ENCODE assay signal across 17 cellular contexts in the genomic region with DNA sequence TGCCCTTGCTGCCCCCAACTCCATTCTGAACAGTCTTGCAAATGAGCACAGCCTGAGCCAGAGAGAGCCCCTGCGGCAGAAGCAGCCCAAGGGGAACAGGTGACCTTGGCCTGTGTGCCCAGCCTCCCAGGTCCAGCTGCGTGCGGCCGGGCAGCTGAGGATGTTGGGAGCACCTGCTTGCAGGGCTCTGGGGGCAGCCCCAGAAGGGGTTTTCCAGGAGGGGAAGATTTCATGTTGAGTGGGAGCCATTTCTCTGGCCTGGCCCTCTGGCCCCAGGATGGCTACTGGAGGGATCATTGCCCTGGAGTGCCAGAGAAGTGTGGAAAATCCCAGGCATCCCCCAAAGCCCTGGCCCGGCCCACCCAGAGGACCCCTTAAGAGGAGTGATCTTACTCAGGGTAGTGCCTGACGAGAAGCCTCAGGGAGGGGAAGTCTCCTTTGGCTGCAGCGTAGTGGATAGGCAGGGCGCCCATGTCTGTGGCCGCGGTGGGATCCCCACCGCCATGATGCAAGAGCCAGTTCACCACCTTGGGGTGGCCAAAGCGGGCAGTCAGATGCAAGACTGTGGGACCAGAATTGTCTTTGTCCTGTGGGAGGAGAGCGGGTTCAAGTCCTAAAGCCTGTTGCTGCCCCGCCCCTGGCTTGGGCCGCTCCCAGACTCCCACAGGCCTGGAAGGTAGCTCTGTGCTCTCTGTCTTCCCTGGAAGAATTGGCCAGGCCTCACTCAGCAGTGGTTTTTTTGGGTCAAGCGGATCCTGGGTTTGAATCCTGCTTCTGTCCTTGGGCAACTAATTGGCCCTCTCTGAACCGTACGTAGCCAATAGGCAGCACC. TPM values are rescaled to one million over a fixed set of nuclear protein-coding genes. Genes with fewer than 3 reads are reported as not detected.
A peak's percentile ranks its signal among the peaks of the same experiment; 100 is the strongest.
DNase-seq lines count a peak whose midpoint lies in the region; ATAC-seq and TF ChIP-seq lines count a peak whose summit lies in the region.
"Had no signal": no experiment of that assay in that cellular context is flagged by ENCODE, and none has a peak within 500 bp of the region (broad histone marks: within the 10 kb centered on the region; RNA-seq: fewer than 3 reads in every experiment).

No MANE protein-coding gene starts in this region.

- whole genome bisulfite sequencing in hepatocyte (ENCODE audit: low lambda C conversion rate, missing lambda C conversion rate), result 91% methylated on average over 18 of the region's 18 CpGs

- no peaks in the 10 kb centered on the region for H3K36me3 Mint-ChIP-seq in activated CD8-positive, alpha-beta memory T cell treated with anti-CD3 and anti-CD28 coated beads, Interleukin-2, amount 10 ng/mL, durations not matched to agents 7 days and 5 days
- H3K36me3 Mint-ChIP-seq in stimulated activated memory B cell treated with anti-CD40 and anti-IgM and Interleukin-4, amounts not matched to agents 10 μg/mL and 1 μg/mL and 100 μg/mL, for 72 hours, result no peaks in the 10 kb centered on the region
- H3K36me3 Mint-ChIP-seq in progenitor cell of endocrine pancreas (ENCODE audit: insufficient read depth), result no peaks in the 10 kb centered on the region
- H3K36me3 Mint-ChIP-seq: natural killer cell had no signal

- H3K4me3 ChIP-seq in Karpas-422 (ENCODE audit: low read length) (no peak overlapping the region), hepatocyte (no peak overlapping the region), MM.1S (ENCODE audit: low read length) (no peak overlapping the region)
- H3K4me3 ChIP-seq: gastrocnemius medialis, thoracic aorta had no signal

- TF ChIP-seq CTCF in hepatocyte (IDR thresholded peaks at IDR 0.05; ENCODE audit: poor library complexity) (no peak), MM.1S (IDR thresholded peaks at IDR 0.05; ENCODE audit: low read length) (no peak), progenitor cell of endocrine pancreas (IDR thresholded peaks at IDR 0.05; ENCODE audit: unreplicated experiment) (no peak)

- H3K4me1 Mint-ChIP-seq in activated CD8-positive, alpha-beta memory T cell treated with anti-CD3 and anti-CD28 coated beads, Interleukin-2, amount 10 ng/mL, durations not matched to agents 7 days and 5 days, result no peaks in the 10 kb centered on the region
- peaks cover 15% of the 10 kb centered on the region for H3K4me1 Mint-ChIP-seq in stimulated activated memory B cell treated with anti-CD40 and anti-IgM and Interleukin-4, amounts not matched to agents 10 μg/mL and 1 μg/mL and 100 μg/mL, for 72 hours
- peaks cover 4% of the 10 kb centered on the region for H3K4me1 Mint-ChIP-seq in progenitor cell of endocrine pancreas (ENCODE audit: low read depth)
- H3K4me1 Mint-ChIP-seq: natural killer cell had no signal

- no peak overlapping the region for H3K9ac ChIP-seq in Karpas-422 (ENCODE audit: low read length)
- no peak overlapping the region for H3K9ac ChIP-seq in MM.1S (ENCODE audit: low read length)

- H3K4me1 ChIP-seq in Karpas-422 (ENCODE audit: low read length) (peaks cover 17% of the 10 kb centered on the region), hepatocyte (ENCODE audit: insufficient read depth) (no peaks in the 10 kb centered on the region), MM.1S (ENCODE audit: low read length) (no peaks in the 10 kb centered on the region)
- H3K4me1 ChIP-seq: gastrocnemius medialis had no signal

- H3K9me3 Mint-ChIP-seq in activated CD8-positive, alpha-beta memory T cell treated with anti-CD3 and anti-CD28 coated beads, Interleukin-2, amount 10 ng/mL, durations not matched to agents 7 days and 5 days (ENCODE audit: low read depth), result no peaks in the 10 kb centered on the region
- H3K9me3 Mint-ChIP-seq in stimulated activated memory B cell treated with anti-CD40 and anti-IgM and Interleukin-4, amounts not matched to agents 10 μg/mL and 1 μg/mL and 100 μg/mL, for 72 hours, result no peaks in the 10 kb centered on the region
- H3K9me3 Mint-ChIP-seq in progenitor cell of endocrine pancreas (ENCODE audit: low read depth), result no peaks in the 10 kb centered on the region
- H3K9me3 Mint-ChIP-seq: activated T-helper 2 cell treated with anti-CD3 and anti-CD28 coated beads, Interferon-gamma antibody, Interleukin-2, Interleukin-4, amounts not matched to agents 10 μg/mL and 5 μg/mL and 100 μg/mL, durations not matched to agents 14 hours and 24 hours and 36 hours; natural killer cell had no signal

- H3K27me3 ChIP-seq in Karpas-422 (ENCODE audit: low read length), result no peaks in the 10 kb centered on the region
- H3K27me3 ChIP-seq in hepatocyte, result no peaks in the 10 kb centered on the region
- H3K27me3 ChIP-seq in MM.1S (replicated peaks; ENCODE audit: insufficient read depth, low read length), result peaks cover 90% of the 10 kb centered on the region

- CTCF ChIA-PET in activated CD8-positive, alpha-beta memory T cell treated with anti-CD3 and anti-CD28 coated beads, Interleukin-2, amount 10 ng/mL, durations not matched to agents 7 days and 5 days (lab: Charles Lee), result interaction anchor here (1.1 to 1.2 kb wide), 2 partner anchors 9 to 12 kb away, joined by 4 to 5 read pairs; no protein-coding TSS in a partner anchor

- no peaks in the 10 kb centered on the region for H4K20me1 ChIP-seq in Karpas-422 (ENCODE audit: insufficient read depth, low read depth, low read length)
- no peaks in the 10 kb centered on the region for H4K20me1 ChIP-seq in hepatocyte (ENCODE audit: insufficient read depth, poor library complexity, severe bottlenecking)
- no peaks in the 10 kb centered on the region for H4K20me1 ChIP-seq in MM.1S (ENCODE audit: insufficient read depth, low read length)

- H3K4me2 ChIP-seq in Karpas-422 (ENCODE audit: low read depth, low read length, poor library complexity, severe bottlenecking), result no peak overlapping the region
- no peak overlapping the region for H3K4me2 ChIP-seq in hepatocyte
- H3K4me2 ChIP-seq in MM.1S (ENCODE audit: low read depth, low read length), result no peak overlapping the region

- H3K4me3 Mint-ChIP-seq in activated CD8-positive, alpha-beta memory T cell treated with anti-CD3 and anti-CD28 coated beads, Interleukin-2, amount 10 ng/mL, durations not matched to agents 7 days and 5 days, result no peak overlapping the region
- H3K4me3 Mint-ChIP-seq in stimulated activated memory B cell treated with anti-CD40 and anti-IgM and Interleukin-4, amounts not matched to agents 10 μg/mL and 1 μg/mL and 100 μg/mL, for 72 hours, result no peak overlapping the region
- H3K4me3 Mint-ChIP-seq in progenitor cell of endocrine pancreas (ENCODE audit: low read depth), result no peak overlapping the region
- H3K4me3 Mint-ChIP-seq: natural killer cell had no signal

- H3K27ac ChIP-seq in Karpas-422 (ENCODE audit: low read length), result no peak overlapping the region
- H3K27ac ChIP-seq in hepatocyte, result no peak overlapping the region
- H3K27ac ChIP-seq in MM.1S (ENCODE audit: low read length), result no peak overlapping the region
- H3K27ac ChIP-seq: gastrocnemius medialis, thoracic aorta, VCaP had no signal

- no peak overlapping the region for H3K27ac Mint-ChIP-seq in activated CD8-positive, alpha-beta memory T cell treated with anti-CD3 and anti-CD28 coated beads, Interleukin-2, amount 10 ng/mL, durations not matched to agents 7 days and 5 days
- H3K27ac Mint-ChIP-seq in stimulated activated memory B cell treated with anti-CD40 and anti-IgM and Interleukin-4, amounts not matched to agents 10 μg/mL and 1 μg/mL and 100 μg/mL, for 72 hours, result no peak overlapping the region
- no peak overlapping the region for H3K27ac Mint-ChIP-seq in progenitor cell of endocrine pancreas
- H3K27ac Mint-ChIP-seq: activated T-helper 2 cell treated with anti-CD3 and anti-CD28 coated beads, Interferon-gamma antibody, Interleukin-2, Interleukin-4, amounts not matched to agents 10 μg/mL and 5 μg/mL and 100 μg/mL, durations not matched to agents 14 hours and 24 hours and 36 hours; natural killer cell had no signal

- DNase-seq in activated CD8-positive, alpha-beta memory T cell treated with anti-CD3 and anti-CD28 coated beads for 24 hours, result peak; percentile 58
- DNase-seq in activated CD8-positive, alpha-beta memory T cell treated with anti-CD3 and anti-CD28 coated beads, Interleukin-2, amount 10 ng/mL, durations not matched to agents 7 days and 5 days, result no peak
- DNase-seq in Karpas-422 (peak; percentile 43), hepatocyte (ENCODE audit: low spot score) (peak; percentile 3), MM.1S (no peak), progenitor cell of endocrine pancreas (ENCODE audit: low spot score, unreplicated experiment) (no peak)
- DNase-seq: effector CD8-positive, alpha-beta T cell; gastrocnemius medialis; natural killer cell; NCI-H2081 treated with DMSO at 0.1 percent for 48 hours; small intestine had no signal

- H3K79me2 ChIP-seq in Karpas-422 (ENCODE audit: low read length) (no peaks in the 10 kb centered on the region), hepatocyte (no peaks in the 10 kb centered on the region), MM.1S (ENCODE audit: low read length) (no peaks in the 10 kb centered on the region)

- ATAC-seq in activated CD8-positive, alpha-beta memory T cell treated with anti-CD3 and anti-CD28 coated beads, Interleukin-2, amount 10 ng/mL, durations not matched to agents 7 days and 5 days, result no peak
- ATAC-seq in stimulated activated memory B cell treated with anti-CD40 and anti-IgM and Interleukin-4, amounts not matched to agents 10 μg/mL and 1 μg/mL and 100 μg/mL, for 72 hours, result peak; percentile 18
- no peak for ATAC-seq in HG02884 (IDR thresholded peaks at IDR 0.05; ENCODE audit: unreplicated experiment)
- ATAC-seq: gastrocnemius medialis, natural killer cell had no signal

- H3F3A ChIP-seq in MM.1S (ENCODE audit: insufficient read depth, low read length), result no peaks in the 10 kb centered on the region

- H3K36me3 ChIP-seq in Karpas-422 (ENCODE audit: insufficient read depth, low read length) (no peaks in the 10 kb centered on the region), hepatocyte (replicated peaks; ENCODE audit: insufficient read depth, low read depth) (no peaks in the 10 kb centered on the region), MM.1S (replicated peaks; ENCODE audit: insufficient read depth, low read length) (no peaks in the 10 kb centered on the region)
- H3K36me3 ChIP-seq: gastrocnemius medialis, thoracic aorta had no signal

- no peaks in the 10 kb centered on the region for H3K9me2 ChIP-seq in Karpas-422 (replicated peaks; ENCODE audit: insufficient read depth, low read length)
- H3K9me2 ChIP-seq in hepatocyte (replicated peaks; ENCODE audit: insufficient read depth), result no peaks in the 10 kb centered on the region
- no peaks in the 10 kb centered on the region for H3K9me2 ChIP-seq in MM.1S (replicated peaks; ENCODE audit: insufficient read depth, low read length)

- H2AFZ ChIP-seq in Karpas-422 (ENCODE audit: low read length) (no peak overlapping the region), hepatocyte (no peak overlapping the region), MM.1S (ENCODE audit: low read length) (no peak overlapping the region)

- H3K9me3 ChIP-seq in Karpas-422 (ENCODE audit: low read length) (no peaks in the 10 kb centered on the region), hepatocyte (ENCODE audit: low read depth) (no peaks in the 10 kb centered on the region), MM.1S (replicated peaks; ENCODE audit: insufficient read depth, low read length) (no peaks in the 10 kb centered on the region)
- H3K9me3 ChIP-seq: gastrocnemius medialis, thoracic aorta had no signal

- peaks cover 53% of the 10 kb centered on the region for H3K27me3 Mint-ChIP-seq in activated CD8-positive, alpha-beta memory T cell treated with anti-CD3 and anti-CD28 coated beads, Interleukin-2, amount 10 ng/mL, durations not matched to agents 7 days and 5 days
- H3K27me3 Mint-ChIP-seq in stimulated activated memory B cell treated with anti-CD40 and anti-IgM and Interleukin-4, amounts not matched to agents 10 μg/mL and 1 μg/mL and 100 μg/mL, for 72 hours, result peaks cover 65% of the 10 kb centered on the region
- H3K27me3 Mint-ChIP-seq in progenitor cell of endocrine pancreas, result peaks cover 19% of the 10 kb centered on the region

RNA-seq across cellular contexts. Expression of a gene that starts 20.5 kb away (rescaled TPM):
- total RNA-seq in activated CD8-positive, alpha-beta memory T cell treated with anti-CD3 and anti-CD28 coated beads, Interleukin-2, amount 10 ng/mL, durations not matched to agents 7 days and 5 days, result 1,000 to 10,000 TPM in 1 of 2 experiments, 100 to 1,000 TPM in 1; 922 to 3,744 TPM
- total RNA-seq in Karpas-422 (2014; rRNA removed; shearing (Covaris generic); ENCODE audit: low replicate concordance), result under 0.01 TPM in 2 replicates
- total RNA-seq in hepatocyte (under 0.01 TPM in 2 replicates), progenitor cell of endocrine pancreas (3,923 and 3,957 TPM in 2 replicates)
- not detected in 2 replicates for polyA plus RNA-seq in hepatocyte
- polyA plus RNA-seq: AG04450, small intestine had no signal

RNA-seq across cellular contexts. Expression of a gene that starts 53.0 kb away (rescaled TPM):
- total RNA-seq in activated CD8-positive, alpha-beta memory T cell treated with anti-CD3 and anti-CD28 coated beads, Interleukin-2, amount 10 ng/mL, durations not matched to agents 7 days and 5 days, result 1,000 to 10,000 TPM in 1 of 2 experiments, 100 to 1,000 TPM in 1; 922 to 3,744 TPM
- total RNA-seq in Karpas-422 (2014; rRNA removed; shearing (Covaris generic); ENCODE audit: low replicate concordance), result under 0.01 TPM in 2 replicates
- total RNA-seq in hepatocyte, result under 0.01 TPM in 2 replicates
- not detected in 2 replicates for polyA plus RNA-seq in hepatocyte
- total RNA-seq in progenitor cell of endocrine pancreas, result 3,923 and 3,957 TPM in 2 replicates
- polyA plus RNA-seq: AG04450, small intestine had no signal

Comparison
In these comparisons a context has a peak if more than half of its experiments do, and no peak if none do; other contexts are left out.
1. DNase-seq: peak in activated CD8-positive, alpha-beta memory T cell treated with anti-CD3 and anti-CD28 coated beads for 24 hours (single experiment), Karpas-422 (single experiment) and hepatocyte (single experiment); none in activated CD8-positive, alpha-beta memory T cell treated with anti-CD3 and anti-CD28 coated beads, Interleukin-2, amount 10 ng/mL, durations not matched to agents 7 days and 5 days (single experiment), MM.1S (single experiment) and progenitor cell of endocrine pancreas (single experiment).
2. RNA of a gene that starts 20.5 kb away (total RNA-seq): 3,923 to 3,957 TPM in progenitor cell of endocrine pancreas and 922 to 3,744 TPM in activated CD8-positive, alpha-beta memory T cell treated with anti-CD3 and anti-CD28 coated beads, Interleukin-2, amount 10 ng/mL, durations not matched to agents 7 days and 5 days; under 0.01 TPM in Karpas-422 and under 0.01 TPM in hepatocyte; every median in the first group is over 100 times any median in the second.
3. RNA of a gene that starts 53.0 kb away (total RNA-seq): 3,923 to 3,957 TPM in progenitor cell of endocrine pancreas and 922 to 3,744 TPM in activated CD8-positive, alpha-beta memory T cell treated with anti-CD3 and anti-CD28 coated beads, Interleukin-2, amount 10 ng/mL, durations not matched to agents 7 days and 5 days; under 0.01 TPM in Karpas-422 and under 0.01 TPM in hepatocyte; every median in the first group is over 100 times any median in the second.